Comparison of ENCODE assay signal across 30 cellular contexts in the genomic region with DNA sequence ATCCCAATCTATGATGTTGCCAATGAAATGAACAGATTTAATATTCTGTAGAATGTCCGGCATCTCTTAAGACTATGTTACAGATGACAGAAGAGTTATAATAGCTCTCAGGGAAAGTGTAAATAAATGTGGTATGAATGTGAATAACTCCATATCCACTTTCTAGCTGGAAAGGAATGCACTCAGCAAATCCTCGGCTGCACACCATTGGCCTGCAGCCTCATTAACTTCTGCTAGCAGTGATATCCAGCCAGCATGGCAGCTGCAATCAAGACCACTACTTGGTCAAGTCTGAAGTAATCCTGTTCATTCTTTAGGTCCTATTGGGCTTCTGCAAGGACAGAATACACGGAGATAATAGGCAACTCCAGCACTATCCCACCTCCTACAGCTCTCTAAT.
"Had no signal": no experiment of that assay in that cellular context is flagged by ENCODE, and none has a peak within 500 bp of the region (broad histone marks: within the 10 kb centered on the region; RNA-seq: fewer than 3 reads in every experiment).

No MANE protein-coding gene starts in this region.

- H3K9me3 ChIP-seq: adrenal gland, ascending aorta, breast epithelium, colonic mucosa, esophagus squamous epithelium had no signal

- H3K4me3 Mint-ChIP-seq: activated CD4-positive, alpha-beta memory T cell treated with anti-CD3 and anti-CD28 coated beads for 36 hours; activated CD4-positive, alpha-beta T cell treated with anti-CD3 and anti-CD28 coated beads for 36 hours; activated CD4-positive, alpha-beta T cell treated with anti-CD3 and anti-CD28 coated beads, Interleukin-2, amount 10 ng/mL, durations not matched to agents 24 days and 14 days; activated CD8-positive, alpha-beta memory T cell treated with anti-CD3 and anti-CD28 coated beads, Interleukin-2, amount 10 ng/mL, durations not matched to agents 7 days and 5 days; activated CD8-positive, alpha-beta T cell treated with anti-CD3 and anti-CD28 coated beads, Interleukin-2, amount 10 ng/mL, durations not matched to agents 7 days and 5 days; activated naive CD4-positive, alpha-beta T cell treated with anti-CD3 and anti-CD28 coated beads for 36 hours; activated naive CD4-positive, alpha-beta T cell treated with anti-CD3 and anti-CD28 coated beads, Interleukin-2, amount 50 U/mL, for 24 hours; activated naive CD8-positive, alpha-beta T cell treated with anti-CD3 and anti-CD28 coated beads for 36 hours; activated naive CD8-positive, alpha-beta T cell treated with anti-CD3 and anti-CD28 coated beads, Interleukin-2, amount 50 U/mL, for 24 hours; activated T-helper 1 cell treated with anti-CD3 and anti-CD28 coated beads, Interleukin-12 subunit alpha, Interleukin-12 subunit beta, Interleukin-2, Interleukin-4 antibody, amounts not matched to agents 30 ng/mL and 10 ng/mL and 1 ng/mL, durations not matched to agents 14 hours and 24 hours and 36 hours had no signal

- H3K36me3 ChIP-seq: adrenal gland, ascending aorta, breast epithelium, cardiac muscle cell, colonic mucosa, esophagus squamous epithelium had no signal

- H3K9me3 Mint-ChIP-seq: activated CD4-positive, alpha-beta memory T cell treated with anti-CD3 and anti-CD28 coated beads for 36 hours; activated CD4-positive, alpha-beta T cell treated with anti-CD3 and anti-CD28 coated beads, Interleukin-2, amount 10 ng/mL, durations not matched to agents 24 days and 14 days; activated naive CD4-positive, alpha-beta T cell treated with anti-CD3 and anti-CD28 coated beads for 36 hours; activated naive CD4-positive, alpha-beta T cell treated with anti-CD3 and anti-CD28 coated beads, Interleukin-2, amount 50 U/mL, for 24 hours; activated naive CD8-positive, alpha-beta T cell treated with anti-CD3 and anti-CD28 coated beads for 36 hours; activated naive CD8-positive, alpha-beta T cell treated with anti-CD3 and anti-CD28 coated beads, Interleukin-2, amount 50 U/mL, for 24 hours; activated T-helper 1 cell treated with anti-CD3 and anti-CD28 coated beads, Interleukin-12 subunit alpha, Interleukin-12 subunit beta, Interleukin-2, Interleukin-4 antibody, amounts not matched to agents 30 ng/mL and 10 ng/mL and 1 ng/mL, durations not matched to agents 14 hours and 24 hours and 36 hours; activated T-helper 2 cell treated with anti-CD3 and anti-CD28 coated beads, Interferon-gamma antibody, Interleukin-2, Interleukin-4, amounts not matched to agents 10 μg/mL and 5 μg/mL and 100 μg/mL, durations not matched to agents 14 hours and 24 hours and 36 hours had no signal

- H3K27ac ChIP-seq: adrenal gland, ascending aorta, breast epithelium, cardiac muscle cell, colonic mucosa, epithelial cell of prostate, esophagus squamous epithelium had no signal

- H3K36me3 Mint-ChIP-seq: activated CD4-positive, alpha-beta memory T cell treated with anti-CD3 and anti-CD28 coated beads for 36 hours; activated naive CD4-positive, alpha-beta T cell treated with anti-CD3 and anti-CD28 coated beads, Interleukin-2, amount 50 U/mL, for 24 hours; activated naive CD8-positive, alpha-beta T cell treated with anti-CD3 and anti-CD28 coated beads for 36 hours; brain had no signal

- H3K27me3 Mint-ChIP-seq: activated naive CD4-positive, alpha-beta T cell treated with anti-CD3 and anti-CD28 coated beads, Interleukin-2, amount 50 U/mL, for 24 hours; activated naive CD8-positive, alpha-beta T cell treated with anti-CD3 and anti-CD28 coated beads for 36 hours; activated naive CD8-positive, alpha-beta T cell treated with anti-CD3 and anti-CD28 coated beads, Interleukin-2, amount 50 U/mL, for 24 hours had no signal

- H3K4me1 Mint-ChIP-seq: activated naive CD4-positive, alpha-beta T cell treated with anti-CD3 and anti-CD28 coated beads, Interleukin-2, amount 50 U/mL, for 24 hours; activated naive CD8-positive, alpha-beta T cell treated with anti-CD3 and anti-CD28 coated beads, Interleukin-2, amount 50 U/mL, for 24 hours had no signal

- H3K4me1 ChIP-seq: adrenal gland, ascending aorta, breast epithelium, colonic mucosa, esophagus squamous epithelium had no signal

- H3K27ac Mint-ChIP-seq: activated CD4-positive, alpha-beta memory T cell treated with anti-CD3 and anti-CD28 coated beads for 36 hours; activated CD4-positive, alpha-beta T cell treated with anti-CD3 and anti-CD28 coated beads for 36 hours; activated CD4-positive, alpha-beta T cell treated with anti-CD3 and anti-CD28 coated beads, Interleukin-2, amount 10 ng/mL, durations not matched to agents 24 days and 14 days; activated CD8-positive, alpha-beta memory T cell treated with anti-CD3 and anti-CD28 coated beads, Interleukin-2, amount 10 ng/mL, durations not matched to agents 7 days and 5 days; activated CD8-positive, alpha-beta T cell treated with anti-CD3 and anti-CD28 coated beads, Interleukin-2, amount 10 ng/mL, durations not matched to agents 7 days and 5 days; activated naive CD4-positive, alpha-beta T cell treated with anti-CD3 and anti-CD28 coated beads for 36 hours; activated naive CD4-positive, alpha-beta T cell treated with anti-CD3 and anti-CD28 coated beads, Interleukin-2, amount 50 U/mL, for 24 hours; activated naive CD8-positive, alpha-beta T cell treated with anti-CD3 and anti-CD28 coated beads for 36 hours; activated naive CD8-positive, alpha-beta T cell treated with anti-CD3 and anti-CD28 coated beads, Interleukin-2, amount 50 U/mL, for 24 hours; activated T-helper 1 cell treated with anti-CD3 and anti-CD28 coated beads, Interleukin-12 subunit alpha, Interleukin-12 subunit beta, Interleukin-2, Interleukin-4 antibody, amounts not matched to agents 30 ng/mL and 10 ng/mL and 1 ng/mL, durations not matched to agents 14 hours and 24 hours and 36 hours; activated T-helper 2 cell treated with anti-CD3 and anti-CD28 coated beads, Interferon-gamma antibody, Interleukin-2, Interleukin-4, amounts not matched to agents 10 μg/mL and 5 μg/mL and 100 μg/mL, durations not matched to agents 14 hours and 24 hours and 36 hours had no signal

- ATAC-seq: activated CD4-positive, alpha-beta T cell treated with anti-CD3 and anti-CD28 coated beads for 36 hours; activated CD8-positive, alpha-beta memory T cell treated with anti-CD3 and anti-CD28 coated beads, Interleukin-2, amount 10 ng/mL, durations not matched to agents 7 days and 5 days; activated CD8-positive, alpha-beta T cell treated with anti-CD3 and anti-CD28 coated beads, Interleukin-2, amount 10 ng/mL, durations not matched to agents 7 days and 5 days; activated naive CD8-positive, alpha-beta T cell treated with anti-CD3 and anti-CD28 coated beads, Interleukin-2, amount 50 U/mL, for 24 hours had no signal

- H3K4me3 ChIP-seq: adrenal gland, ascending aorta, breast epithelium, cardiac muscle cell, colonic mucosa, esophagus squamous epithelium had no signal

- DNase-seq: activated CD4-positive, alpha-beta memory T cell treated with anti-CD3 and anti-CD28 coated beads for 36 hours; activated CD4-positive, alpha-beta T cell treated with anti-CD3 and anti-CD28 coated beads for 36 hours; activated CD4-positive, CD25-positive, alpha-beta regulatory T cell; activated CD4-positive, CD25-positive, alpha-beta regulatory T cell treated with anti-CD3 and anti-CD28 coated beads, Interleukin-2, amount 50 U/mL, for 72 hours; activated CD8-positive, alpha-beta memory T cell treated with anti-CD3 and anti-CD28 coated beads, Interleukin-2, amount 10 ng/mL, durations not matched to agents 7 days and 5 days; activated CD8-positive, alpha-beta memory T cell treated with anti-CD3 and anti-CD28 coated beads, Interleukin-2, amount 50 U/mL, for 4 hours; activated CD8-positive, alpha-beta T cell treated with anti-CD3 and anti-CD28 coated beads, Interleukin-2, amount 10 ng/mL, durations not matched to agents 7 days and 5 days; activated effector memory CD4-positive, alpha-beta T cell treated with anti-CD3 and anti-CD28 coated beads, Interleukin-2, amount 50 U/mL, for 16 hours; activated naive CD4-positive, alpha-beta T cell treated with anti-CD3 and anti-CD28 coated beads for 36 hours; activated naive CD8-positive, alpha-beta T cell treated with anti-CD3 and anti-CD28 coated beads for 36 hours; activated naive CD8-positive, alpha-beta T cell treated with anti-CD3 and anti-CD28 coated beads, Interleukin-2, amount 50 U/mL, for 24 hours; activated T-cell treated with anti-CD3 and anti-CD28 coated beads, Interleukin-2, amount 50 U/mL, for 1 hour; activated T-cell treated with anti-CD3 and anti-CD28 coated beads, Interleukin-2, amount 50 U/mL, for 48 hours; adrenal gland; central memory CD4-positive, alpha-beta T cell; cerebellar nuclear complex; colonic mucosa; effector CD8-positive, alpha-beta T cell; esophagus squamous epithelium; foreskin fibroblast; T-helper 2 cell had no signal

- H3K27me3 ChIP-seq: adrenal gland, ascending aorta, breast epithelium, cardiac muscle cell, colonic mucosa had no signal
